8 cellular contexts compared by ENCODE assay signal in genomic region chr19:676343-677105, GRCh38. TPM values are rescaled to one million over a fixed set of nuclear protein-coding genes. Genes with fewer than 3 reads are reported as not detected.
A peak's percentile ranks its signal among the peaks of the same experiment; 100 is the strongest.
DNase-seq lines count a peak whose midpoint lies in the region; ATAC-seq and TF ChIP-seq lines count a peak whose summit lies in the region.

TSS of gene FSTL3 (plus strand) at chr19:676392. CDS start at chr19:676424, 32 bp downstream.

- peak within 1 kb of the TSS; percentile 98 for H3K4me2 ChIP-seq in HCT116 (ENCODE audit: low read length)

- H3K9me3 ChIP-seq in HCT116 (ENCODE audit: control insufficient read depth in 1 of 2, insufficient read depth in 1 of 2, low read depth in 1 of 2, low read length in 2 of 2) (no peaks in the 10 kb centered on the region), left lung (no peaks in the 10 kb centered on the region), testis (no peaks in the 10 kb centered on the region)

- TSS peak; percentile 55 for BruUV-seq in HCT116 (replicated peaks; lab: Mats Ljungman, UMichigan)

- no peak for ATAC-seq in HCT116
- no peak for ATAC-seq in left lung
- no peak for ATAC-seq in HG03135 (IDR thresholded peaks at IDR 0.05; ENCODE audit: unreplicated experiment)

- no peaks in the 10 kb centered on the region; a peak in 1 of 4 replicates for H3K36me3 ChIP-seq in HCT116 (ENCODE audit: control insufficient read depth in 1 of 2, insufficient read depth in 2 of 2, low read length in 2 of 2)
- H3K36me3 ChIP-seq in brain microvascular endothelial cell (replicated peaks), result peaks cover 11% of the 10 kb centered on the region
- H3K36me3 ChIP-seq in left lung, result no peaks in the 10 kb centered on the region
- no peaks in the 10 kb centered on the region for H3K36me3 ChIP-seq in testis (ENCODE audit: low read depth, missing control alignments)

- peak within 1 kb of the TSS; percentile 90 for H3K9ac ChIP-seq in HCT116 (ENCODE audit: low read length)

- CTCF ChIA-PET in HCT116 (lab: Charles Lee), result interaction anchor here (0.6 to 1.4 kb wide), 2 partner anchors 13 to 564 kb away, joined by 5 to 6 read pairs; partner anchors contain the start of gene RNF126
- CTCF ChIA-PET in activated CD4-positive, alpha-beta memory T cell treated with anti-CD3 and anti-CD28 coated beads, Interleukin-2, amount 10 ng/mL, durations not matched to agents 7 days and 5 days (lab: Charles Lee), result interaction anchor here (0.6 to 1.6 kb wide), 3 partner anchors 58 to 187 kb away, joined by 3 to 4 read pairs (median 3); no protein-coding TSS in a partner anchor

- H3K27ac Mint-ChIP-seq in activated CD4-positive, alpha-beta memory T cell treated with anti-CD3 and anti-CD28 coated beads, Interleukin-2, amount 10 ng/mL, durations not matched to agents 7 days and 5 days, result no peak within 1 kb of the TSS

- H3K4me3 Mint-ChIP-seq in activated CD4-positive, alpha-beta memory T cell treated with anti-CD3 and anti-CD28 coated beads, Interleukin-2, amount 10 ng/mL, durations not matched to agents 7 days and 5 days, result no peak within 1 kb of the TSS

- intact Hi-C loops in HCT116 (cut with micrococcal nuclease), result no loop called here
- intact Hi-C loops in left lung (cut with DNase I), result no loop called here
- intact Hi-C loops in testis (cut with DNase I; ENCODE audit: low total_unique reads), result no loop called here

- H3K27ac ChIP-seq in HCT116 (ENCODE audit: low read depth, low read length) (peak within 1 kb of the TSS; percentile 75), brain microvascular endothelial cell (peak within 1 kb of the TSS; percentile 93), left lung (peak within 1 kb of the TSS; percentile 74 to 90), testis (peak within 1 kb of the TSS; percentile 69 to 86)

- H3K36me3 Mint-ChIP-seq in activated CD4-positive, alpha-beta memory T cell treated with anti-CD3 and anti-CD28 coated beads, Interleukin-2, amount 10 ng/mL, durations not matched to agents 7 days and 5 days (ENCODE audit: low read depth), result no peaks in the 10 kb centered on the region

- peaks cover 22% of the 10 kb centered on the region; the same call in 1 of the 2 replicates for H3K79me2 ChIP-seq in HCT116 (ENCODE audit: insufficient read depth, low read length)

- TF ChIP-seq CTCF in HCT116 (IDR thresholded peaks at IDR 0.05 in 2 of 3, conservative IDR thresholded peaks at IDR 0.05 in 1 of 3; ENCODE audit: borderline replicate concordance in 1 of 3, insufficient read depth in 1 of 3, low read depth in 2 of 3, low read length in 2 of 3) (no peak), brain microvascular endothelial cell (IDR thresholded peaks at IDR 0.05; ENCODE audit: low read depth, low read length, missing control alignments) (no peak), left lung (IDR thresholded peaks at IDR 0.05) (no peak), testis (IDR thresholded peaks at IDR 0.05) (no peak)

- POLR2A ChIA-PET in HCT116 (lab: Charles Lee), result interaction anchor here (1.1 to 1.5 kb wide), 5 partner anchors 11 to 76 kb away, joined by 4 to 5 read pairs (median 4); partner anchors contain the start of genes MISP and RNF126
- POLR2A ChIA-PET in activated CD4-positive, alpha-beta memory T cell treated with anti-CD3 and anti-CD28 coated beads, Interleukin-2, amount 10 ng/mL, durations not matched to agents 7 days and 5 days (lab: Charles Lee), result interaction anchor here (0.7 to 2.1 kb wide), 3 partner anchors 8 to 13 kb away, joined by 3 to 11 read pairs (median 3); partner anchors contain the start of gene RNF126

- 2 to 7% methylated on average over 11 to 37 of the region's 63 CpGs for WGBS in testis, 2 donors

- H3K4me1 Mint-ChIP-seq in activated CD4-positive, alpha-beta memory T cell treated with anti-CD3 and anti-CD28 coated beads, Interleukin-2, amount 10 ng/mL, durations not matched to agents 7 days and 5 days, result peaks cover 7% of the 10 kb centered on the region

- TF ChIP-seq POLR2A in HCT116 (IDR thresholded peaks at IDR 0.05; ENCODE audit: borderline replicate concordance, extremely low read depth, insufficient read depth, insufficient read length) (no peak), testis (IDR thresholded peaks at IDR 0.05) (no peak)

- H3K9me3 Mint-ChIP-seq in activated CD4-positive, alpha-beta memory T cell treated with anti-CD3 and anti-CD28 coated beads, Interleukin-2, amount 10 ng/mL, durations not matched to agents 7 days and 5 days, result no peaks in the 10 kb centered on the region

- DNase-seq in HCT116 (ENCODE audit: low read depth, low spot score) (no peak), brain microvascular endothelial cell (peak; percentile 25), left lung (no peak), testis (no peak), SKM-1 treated with dmso at 0.1 percent for 144 hours (lab: John Stamatoyannopoulos, UW; ENCODE audit: unreplicated experiment) (no peak)
- DNase-seq in stimulated activated CD4-positive, alpha-beta T cell treated with anti-CD3 and anti-CD28 coated beads, Interleukin-4, amount 100 ng/mL, for 1 hour, result no peak
- DNase-seq in activated CD4-positive, alpha-beta memory T cell treated with anti-CD3 and anti-CD28 coated beads, Interleukin-2, amount 10 ng/mL, durations not matched to agents 7 days and 5 days, result no peak

- H3K27me3 Mint-ChIP-seq in activated CD4-positive, alpha-beta memory T cell treated with anti-CD3 and anti-CD28 coated beads, Interleukin-2, amount 10 ng/mL, durations not matched to agents 7 days and 5 days, result peaks cover 18% of the 10 kb centered on the region

- H3K9me2 ChIP-seq in HCT116 (ENCODE audit: insufficient read depth), result no peaks in the 10 kb centered on the region

- in situ Hi-C loops in brain microvascular endothelial cell (cut with HindIII; ENCODE audit: low pct_ligation_motif_present, low sequenced_read_pairs), result no loop called here

- H3K27me3 ChIP-seq in HCT116 (ENCODE audit: insufficient read depth, low read length) (no peaks in the 10 kb centered on the region), brain microvascular endothelial cell (replicated peaks) (no peaks in the 10 kb centered on the region), left lung (peaks cover 0 to 40% of the 10 kb centered on the region in 2 donors), testis (no peaks in the 10 kb centered on the region)

- no peaks in the 10 kb centered on the region for H4K20me1 ChIP-seq in HCT116 (ENCODE audit: insufficient read depth)

- peaks cover 21 to 47% of the 10 kb centered on the region in 2 experiments for H3K4me1 ChIP-seq in HCT116 (ENCODE audit: control insufficient read depth in 1 of 2, insufficient read depth in 2 of 2, low read length in 2 of 2)
- peaks cover 11 to 69% of the 10 kb centered on the region in 2 donors for H3K4me1 ChIP-seq in left lung
- H3K4me1 ChIP-seq in testis, result peaks cover 44% of the 10 kb centered on the region

- RAD21 ChIA-PET in HCT116 (lab: Charles Lee; ENCODE audit: low non-redundant PET in 1 of 2, low total read pairs in 2 of 2, uncharacterized antibody in 2 of 2, unreplicated experiment in 2 of 2), result interaction anchor here in 1 of 2 experiments (1.0 kb wide), 2 partner anchors 13 to 58 kb away, joined by 4 to 6 read pairs; partner anchors contain the start of gene RNF126

- TF ChIP-seq RAD21 in HCT116 (IDR thresholded peaks at IDR 0.05; ENCODE audit: low read depth), result no peak

- no peak within 1 kb of the TSS for H2AFZ ChIP-seq in HCT116 (ENCODE audit: low read depth, low read length, poor library complexity, severe bottlenecking)

- peak within 1 kb of the TSS; percentile 62 to 85 for H3K4me3 ChIP-seq in HCT116 (replicated peaks in 1 of 2; ENCODE audit: low read depth in 1 of 2, low read length in 2 of 2)
- peak within 1 kb of the TSS; percentile 81 for H3K4me3 ChIP-seq in brain microvascular endothelial cell (ENCODE audit: low read depth, low read length)
- H3K4me3 ChIP-seq in left lung, result peak within 1 kb of the TSS; percentile 57 to 60
- H3K4me3 ChIP-seq in testis, result peak within 1 kb of the TSS; percentile 51 to 52

TF ChIP-seq in HCT116, 20 proteins besides CTCF, POLR2A, EP300 and RAD21:
- TF ChIP-seq MAX (IDR thresholded peaks at IDR 0.05) (peak; percentile 52), ATF3 (IDR thresholded peaks at IDR 0.05) (no peak), ZFX (IDR thresholded peaks at IDR 0.05) (peak; percentile 47; the same call in 1 of the 2 replicates), POLR2AphosphoS5 (IDR thresholded peaks at IDR 0.05; ENCODE audit: low read depth, low read length) (peak; percentile 84)

RNA-seq across cellular contexts. Expression of gene FSTL3, which starts in this region (rescaled TPM):
- 29.1 TPM for total RNA-seq in HCT116 (2021; ENCODE audit: unreplicated experiment)
- 25.7 and 26.1 TPM in 2 replicates for polyA plus RNA-seq in HCT116 (2012)
- 100 to 1,000 TPM in 1 of 2 donors, 10 to 100 TPM in 1; 94.8 to 145 TPM for total RNA-seq in left lung
- 100 to 1,000 TPM; 343 to 397 TPM for total RNA-seq in testis
- 98.6 TPM for polyA plus RNA-seq in testis (ENCODE audit: insufficient read depth, low read depth, low replicate concordance)
- 1 to 10 TPM; 2.5 to 3.0 TPM for total RNA-seq in activated CD4-positive, alpha-beta memory T cell treated with anti-CD3 and anti-CD28 coated beads, Interleukin-2, amount 10 ng/mL, durations not matched to agents 7 days and 5 days
